Comparison of ENCODE assay signal across 2 cellular contexts in the genomic region with DNA sequence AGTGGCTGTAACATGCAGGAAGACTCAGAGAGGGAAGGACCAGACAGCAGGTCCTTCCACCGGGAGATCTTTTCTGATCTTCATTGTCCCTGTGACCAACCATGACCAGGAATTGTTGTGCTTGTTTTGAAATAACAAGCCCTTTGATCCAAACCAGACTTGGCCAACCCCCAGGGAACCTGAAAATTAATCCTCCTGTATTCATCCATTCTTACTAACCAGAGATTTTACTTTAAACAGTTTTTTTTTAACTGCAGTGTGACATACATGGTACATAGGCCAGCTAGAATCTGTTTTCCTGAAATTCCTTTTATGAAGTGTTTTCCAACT.
TF ChIP-seq lines count a peak whose summit lies in the region.

No MANE protein-coding gene starts in this region.

TF ChIP-seq in HepG2, 621 proteins besides CTCF, POLR2A, EP300 and RAD21:
- TF ChIP-seq SOX13 (IDR thresholded peaks at IDR 0.05) (no peak), SOX13 (CRISPR knock-in tag; conservative IDR thresholded peaks at IDR 0.05 in 1 of 2, IDR thresholded peaks at IDR 0.05 in 1 of 2) (peak in 1 of 2 experiments; percentile 48; a peak in 1 of 4 replicates), ZFX (CRISPR knock-in tag; IDR thresholded peaks at IDR 0.05; ENCODE audit: low read depth) (no peak), SOX5 (CRISPR knock-in tag; IDR thresholded peaks at IDR 0.05; ENCODE audit: borderline replicate concordance) (peak; percentile 26; the same call in 1 of the 2 replicates), ARNT2 (CRISPR knock-in tag; IDR thresholded peaks at IDR 0.05; ENCODE audit: low read depth) (no peak)

TF ChIP-seq in HEK293T, 16 proteins besides CTCF, POLR2A, EP300 and RAD21:
- TF ChIP-seq BHLHE40 (IDR thresholded peaks at IDR 0.05; ENCODE audit: borderline replicate concordance) (no peak), TARDBP (IDR thresholded peaks at IDR 0.05) (no peak), SP1 (IDR thresholded peaks at IDR 0.05) (no peak), ARNT (IDR thresholded peaks at IDR 0.05) (no peak), PKNOX1 (IDR thresholded peaks at IDR 0.05) (no peak), FOXA1 (IDR thresholded peaks at IDR 0.05) (no peak), CTBP1 (IDR thresholded peaks at IDR 0.05; ENCODE audit: borderline replicate concordance) (no peak)
